19 cellular contexts compared by ENCODE assay signal in the genomic region with DNA sequence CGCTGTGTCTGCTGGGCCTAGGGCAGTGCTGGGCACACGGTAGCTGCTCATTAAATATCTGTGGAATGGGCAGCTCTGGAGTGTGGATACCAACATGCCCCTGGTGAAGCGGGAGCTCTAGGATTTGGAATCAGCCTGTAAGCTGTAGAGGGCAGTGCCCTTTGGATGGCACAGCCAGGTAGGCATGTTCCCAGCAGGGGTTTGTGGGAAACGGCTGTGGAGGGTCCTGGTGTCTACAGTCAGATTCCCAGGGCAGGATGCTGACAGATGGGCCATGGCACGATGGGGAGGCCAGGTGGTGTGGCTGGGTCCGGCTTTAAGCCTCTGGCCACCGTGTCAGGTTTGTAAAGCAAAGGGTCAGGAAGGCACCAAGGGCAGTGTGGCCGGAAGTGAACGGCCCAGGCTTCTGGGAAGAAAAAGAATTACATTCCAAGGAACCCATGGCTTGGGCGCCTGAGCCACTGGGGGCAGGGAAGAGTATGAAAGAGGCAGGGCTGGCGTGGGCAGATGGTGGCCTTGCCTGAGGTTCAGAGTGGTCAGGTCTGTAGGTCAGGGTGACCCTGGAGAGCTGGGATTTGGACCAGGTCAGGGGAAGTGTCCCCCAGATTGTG.
"Had no signal": no experiment of that assay in that cellular context is flagged by ENCODE, and none has a peak within 500 bp of the region (broad histone marks: within the 10 kb centered on the region; RNA-seq: fewer than 3 reads in every experiment).

No MANE protein-coding gene starts in this region.

- DNase-seq: activated CD4-positive, alpha-beta T cell treated with anti-CD3 and anti-CD28 coated beads for 36 hours; activated CD4-positive, alpha-beta T cell treated with anti-CD3 and anti-CD28 coated beads, Interleukin-2, amount 50 U/mL, for 48 hours; activated gamma-delta T cell treated with Interleukin-2 at 50 U/mL for 16 hours; adrenal gland; cortex of kidney; effector CD8-positive, alpha-beta T cell; gastrocnemius medialis; sigmoid colon; stimulated activated CD4-positive, alpha-beta T cell treated with anti-CD3 and anti-CD28 coated beads, Interleukin-4, amount 100 ng/mL, for 24 hours; testis had no signal

- H3K4me3 ChIP-seq: adrenal gland, breast epithelium, gastrocnemius medialis, heart left ventricle, sigmoid colon, testis, upper lobe of left lung had no signal

- H3K27me3 ChIP-seq: adrenal gland, breast epithelium, gastrocnemius medialis, heart left ventricle, sigmoid colon, testis, upper lobe of left lung had no signal

- H3K4me1 ChIP-seq: breast epithelium, testis had no signal

- H3K9me3 ChIP-seq: adrenal gland, breast epithelium, gastrocnemius medialis, heart left ventricle, neutrophil, sigmoid colon, testis, upper lobe of left lung had no signal

- H3K36me3 ChIP-seq: adrenal gland, breast epithelium, gastrocnemius medialis, heart left ventricle, neutrophil, sigmoid colon, upper lobe of left lung had no signal

- ATAC-seq: activated CD4-positive, alpha-beta T cell treated with anti-CD3 and anti-CD28 coated beads for 36 hours; activated naive CD4-positive, alpha-beta T cell treated with anti-CD3 and anti-CD28 coated beads, Interleukin-2, amount 50 U/mL, for 72 hours; esophagus mucosa; gastrocnemius medialis; heart left ventricle; left lobe of liver; stimulated activated memory B cell treated with anti-CD40 and anti-IgM and Interleukin-4, amounts not matched to agents 10 μg/mL and 1 μg/mL and 100 μg/mL, for 72 hours; WTC11 had no signal

- H3K27ac ChIP-seq: adrenal gland, breast epithelium, gastrocnemius medialis, heart left ventricle, neutrophil, sigmoid colon, testis, upper lobe of left lung had no signal
